In genomic region chr20:6418732-6419131, GRCh38 we compare ENCODE assay signal across 15 cellular contexts.
"Had no signal": no experiment of that assay in that cellular context is flagged by ENCODE, and none has a peak within 500 bp of the region (broad histone marks: within the 10 kb centered on the region; RNA-seq: fewer than 3 reads in every experiment).

No MANE protein-coding gene starts in this region.

- H3K36me3 ChIP-seq: breast epithelium, esophagus muscularis mucosa, stomach, thoracic aorta had no signal

- H3K27ac ChIP-seq: breast epithelium, dorsolateral prefrontal cortex, esophagus muscularis mucosa, foreskin keratinocyte, psoas muscle, stomach, thoracic aorta had no signal

- H3K9me3 ChIP-seq: breast epithelium, esophagus muscularis mucosa, psoas muscle, stomach, thoracic aorta had no signal

- H3K36me3 Mint-ChIP-seq: activated naive CD8-positive, alpha-beta T cell treated with anti-CD3 and anti-CD28 coated beads for 36 hours had no signal

- H3K4me3 ChIP-seq: breast epithelium, dorsolateral prefrontal cortex, esophagus muscularis mucosa, psoas muscle, stomach, thoracic aorta had no signal

- ATAC-seq: foreskin keratinocyte, psoas muscle had no signal

- DNase-seq: activated CD4-positive, alpha-beta T cell treated with anti-CD3 and anti-CD28 coated beads, Interleukin-2, amount 50 U/mL, for 48 hours; activated CD4-positive, CD25-positive, alpha-beta regulatory T cell treated with anti-CD3 and anti-CD28 coated beads, Interleukin-2, amount 50 U/mL, for 72 hours; activated gamma-delta T cell treated with Interleukin-2 at 50 U/mL for 16 hours; activated naive CD8-positive, alpha-beta T cell treated with anti-CD3 and anti-CD28 coated beads for 36 hours; activated T-cell treated with anti-CD3 and anti-CD28 coated beads, Interleukin-2, amount 50 U/mL, for 48 hours; anterior cingulate cortex; dorsolateral prefrontal cortex; foreskin keratinocyte; psoas muscle; stimulated activated CD4-positive, alpha-beta T cell treated with anti-CD3 and anti-CD28 coated beads, Interleukin-4, amount 100 ng/mL, for 1 hour; stomach had no signal

- H3K4me1 ChIP-seq: breast epithelium, esophagus muscularis mucosa, foreskin keratinocyte, psoas muscle, stomach had no signal

- H3K9me3 Mint-ChIP-seq: activated naive CD8-positive, alpha-beta T cell treated with anti-CD3 and anti-CD28 coated beads for 36 hours; nephron had no signal

- H3K27ac Mint-ChIP-seq: activated naive CD8-positive, alpha-beta T cell treated with anti-CD3 and anti-CD28 coated beads for 36 hours; nephron had no signal

- H3K4me1 Mint-ChIP-seq: activated naive CD8-positive, alpha-beta T cell treated with anti-CD3 and anti-CD28 coated beads for 36 hours; nephron had no signal

- H3K4me3 Mint-ChIP-seq: activated naive CD8-positive, alpha-beta T cell treated with anti-CD3 and anti-CD28 coated beads for 36 hours; nephron had no signal

- H3K27me3 ChIP-seq: breast epithelium, esophagus muscularis mucosa, foreskin keratinocyte, stomach had no signal
